ENCODE assay signal across 8 cellular contexts in genomic region chr9:41356588-41357349, GRCh38.
DNase-seq lines count a peak whose midpoint lies in the region; ATAC-seq and TF ChIP-seq lines count a peak whose summit lies in the region.
"Not testable (repeated sequence)": the region's sequence is repeated elsewhere in the genome, so short reads cannot be mapped to it uniquely, and the experiment has no call there.

No MANE protein-coding gene starts in this region.

- not testable (repeated sequence) for H3K4me1 Mint-ChIP-seq in activated CD4-positive, alpha-beta T cell treated with anti-CD3 and anti-CD28 coated beads, Interleukin-2, amount 10 ng/mL, durations not matched to agents 7 days and 5 days; activated naive CD8-positive, alpha-beta T cell treated with anti-CD3 and anti-CD28 coated beads, Interleukin-2, amount 10 ng/mL, durations not matched to agents 7 days and 5 days; natural killer cell treated with Interleukin-12 subunit alpha and Interleukin-12 subunit beta and Interleukin-15 and Interleukin-18, amount 100 ng/mL, for 72 hours (ENCODE audit: low read depth in 2 of 2)

- H3K36me3 Mint-ChIP-seq in activated CD4-positive, alpha-beta T cell treated with anti-CD3 and anti-CD28 coated beads, Interleukin-2, amount 10 ng/mL, durations not matched to agents 7 days and 5 days (ENCODE audit: low read depth); activated naive CD8-positive, alpha-beta T cell treated with anti-CD3 and anti-CD28 coated beads, Interleukin-2, amount 10 ng/mL, durations not matched to agents 7 days and 5 days; natural killer cell treated with Interleukin-12 subunit alpha and Interleukin-12 subunit beta and Interleukin-15 and Interleukin-18, amount 100 ng/mL, for 72 hours: not testable (repeated sequence)

- CTCF ChIA-PET in activated CD4-positive, alpha-beta T cell treated with anti-CD3 and anti-CD28 coated beads, Interleukin-2, amount 10 ng/mL, durations not matched to agents 7 days and 5 days (lab: Charles Lee), result not testable (repeated sequence)

- DNase-seq in NCI-H524 treated with DMSO at 0.1 percent for 48 hours (lab: John Stamatoyannopoulos, UW) (peak; percentile 2), fibroblast of the conjunctiva (ENCODE audit: low read depth) (peak; percentile 43)
- peak; percentile 91 for DNase-seq in activated CD4-positive, alpha-beta T cell treated with anti-CD3 and anti-CD28 coated beads, Interleukin-2, amount 10 ng/mL, durations not matched to agents 7 days and 5 days
- DNase-seq in activated naive CD8-positive, alpha-beta T cell treated with anti-CD3 and anti-CD28 coated beads, Interleukin-2, amount 10 ng/mL, durations not matched to agents 7 days and 5 days, result peak; percentile 86
- peak; percentile 92 for DNase-seq in natural killer cell treated with Interleukin-12 subunit alpha and Interleukin-12 subunit beta and Interleukin-15 and Interleukin-18, amount 100 ng/mL, for 72 hours (ENCODE audit: low spot score)
- DNase-seq in stimulated activated CD4-positive, alpha-beta T cell treated with anti-CD3 and anti-CD28 coated beads, TNF-alpha, amount 100 ng/mL, for 4 hours (ENCODE audit: low read depth in 3 of 3), result peak; percentile 73 to 84 (median 83)

- not testable (repeated sequence) for H3K9me3 Mint-ChIP-seq in activated CD4-positive, alpha-beta T cell treated with anti-CD3 and anti-CD28 coated beads, Interleukin-2, amount 10 ng/mL, durations not matched to agents 7 days and 5 days; activated naive CD8-positive, alpha-beta T cell treated with anti-CD3 and anti-CD28 coated beads, Interleukin-2, amount 10 ng/mL, durations not matched to agents 7 days and 5 days; natural killer cell treated with Interleukin-12 subunit alpha and Interleukin-12 subunit beta and Interleukin-15 and Interleukin-18, amount 100 ng/mL, for 72 hours

- not testable (repeated sequence) for TF ChIP-seq CTCF in 22Rv1 (IDR thresholded peaks at IDR 0.05)

- H3K27ac Mint-ChIP-seq in activated CD4-positive, alpha-beta T cell treated with anti-CD3 and anti-CD28 coated beads, Interleukin-2, amount 10 ng/mL, durations not matched to agents 7 days and 5 days; natural killer cell treated with Interleukin-12 subunit alpha and Interleukin-12 subunit beta and Interleukin-15 and Interleukin-18, amount 100 ng/mL, for 72 hours: not testable (repeated sequence)
- H3K27ac Mint-ChIP-seq in activated naive CD8-positive, alpha-beta T cell treated with anti-CD3 and anti-CD28 coated beads, Interleukin-2, amount 10 ng/mL, durations not matched to agents 7 days and 5 days, result peak overlapping the region; percentile 83

- not testable (repeated sequence) for H3K27me3 Mint-ChIP-seq in activated CD4-positive, alpha-beta T cell treated with anti-CD3 and anti-CD28 coated beads, Interleukin-2, amount 10 ng/mL, durations not matched to agents 7 days and 5 days; activated naive CD8-positive, alpha-beta T cell treated with anti-CD3 and anti-CD28 coated beads, Interleukin-2, amount 10 ng/mL, durations not matched to agents 7 days and 5 days; natural killer cell treated with Interleukin-12 subunit alpha and Interleukin-12 subunit beta and Interleukin-15 and Interleukin-18, amount 100 ng/mL, for 72 hours

- POLR2A ChIA-PET in activated CD4-positive, alpha-beta T cell treated with anti-CD3 and anti-CD28 coated beads, Interleukin-2, amount 10 ng/mL, durations not matched to agents 7 days and 5 days (lab: Charles Lee); activated naive CD8-positive, alpha-beta T cell treated with anti-CD3 and anti-CD28 coated beads, Interleukin-2, amount 10 ng/mL, durations not matched to agents 7 days and 5 days (lab: Charles Lee): not testable (repeated sequence)

- peak overlapping the region; percentile 79 for H3K27ac ChIP-seq in 22Rv1

- H3K4me3 Mint-ChIP-seq in activated CD4-positive, alpha-beta T cell treated with anti-CD3 and anti-CD28 coated beads, Interleukin-2, amount 10 ng/mL, durations not matched to agents 7 days and 5 days, result peak overlapping the region; percentile 43
- H3K4me3 Mint-ChIP-seq in activated naive CD8-positive, alpha-beta T cell treated with anti-CD3 and anti-CD28 coated beads, Interleukin-2, amount 10 ng/mL, durations not matched to agents 7 days and 5 days, result peak overlapping the region; percentile 98
- H3K4me3 Mint-ChIP-seq in natural killer cell treated with Interleukin-12 subunit alpha and Interleukin-12 subunit beta and Interleukin-15 and Interleukin-18, amount 100 ng/mL, for 72 hours, result not testable (repeated sequence)

- ATAC-seq in GM18909 (IDR thresholded peaks at IDR 0.05; ENCODE audit: poor library complexity, unreplicated experiment), result peak; percentile 64
- ATAC-seq in activated naive CD8-positive, alpha-beta T cell treated with anti-CD3 and anti-CD28 coated beads, Interleukin-2, amount 10 ng/mL, durations not matched to agents 7 days and 5 days (ENCODE audit: low read depth), result peak; percentile 82
- ATAC-seq in natural killer cell treated with Interleukin-12 subunit alpha and Interleukin-12 subunit beta and Interleukin-15 and Interleukin-18, amount 100 ng/mL, for 72 hours, result peak; percentile 62 to 69

Comparison
In these comparisons a context has a peak if more than half of its experiments do, and no peak if none do; other contexts are left out.
1. Peak in every context shown above with its lines: DNase-seq, ATAC-seq and H3K27ac ChIP-seq.
2. DNase-seq: peak in every context shown above with its lines; median percentile 92 in natural killer cell treated with Interleukin-12 subunit alpha and Interleukin-12 subunit beta and Interleukin-15 and Interleukin-18, amount 100 ng/mL, for 72 hours; 91 in activated CD4-positive, alpha-beta T cell treated with anti-CD3 and anti-CD28 coated beads, Interleukin-2, amount 10 ng/mL, durations not matched to agents 7 days and 5 days; 86 in activated naive CD8-positive, alpha-beta T cell treated with anti-CD3 and anti-CD28 coated beads, Interleukin-2, amount 10 ng/mL, durations not matched to agents 7 days and 5 days; 83 in stimulated activated CD4-positive, alpha-beta T cell treated with anti-CD3 and anti-CD28 coated beads, TNF-alpha, amount 100 ng/mL, for 4 hours; 43 in fibroblast of the conjunctiva; 2 in NCI-H524 treated with DMSO at 0.1 percent for 48 hours.